Comparison of ENCODE assay signal across 22 cellular contexts in the genomic region with DNA sequence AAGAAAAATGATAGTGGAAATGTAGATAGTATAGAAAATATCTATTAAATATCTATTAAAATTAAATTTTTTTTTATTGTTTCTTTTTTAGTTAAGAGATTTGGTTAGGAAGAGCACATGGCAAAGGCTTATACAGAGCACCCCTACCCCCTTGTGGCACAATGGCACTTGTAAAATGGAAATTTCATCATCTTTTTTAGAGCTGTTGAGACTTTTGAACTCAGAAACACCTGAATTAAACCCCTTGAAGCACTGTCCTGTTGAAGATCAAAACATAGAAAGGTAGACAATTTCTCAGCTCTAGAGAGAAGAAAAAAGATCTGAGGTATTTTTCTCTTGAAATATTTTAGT.
A peak's percentile ranks its signal among the peaks of the same experiment; 100 is the strongest.
DNase-seq lines count a peak whose midpoint lies in the region; ATAC-seq and TF ChIP-seq lines count a peak whose summit lies in the region.
"Had no signal": no experiment of that assay in that cellular context is flagged by ENCODE, and none has a peak within 500 bp of the region (broad histone marks: within the 10 kb centered on the region; RNA-seq: fewer than 3 reads in every experiment).

No MANE protein-coding gene starts in this region.

- H3K27ac ChIP-seq in DND-41 (ENCODE audit: low read length) (no peak overlapping the region), RWPE2 (ENCODE audit: poor library complexity, severe bottlenecking) (peak overlapping the region; percentile 49), endodermal cell (ENCODE audit: low read depth, low read length) (no peak overlapping the region)
- H3K27ac ChIP-seq: lower lobe of right lung, sigmoid colon, tibial nerve had no signal

- H3K4me3 Mint-ChIP-seq in endodermal cell: no peak overlapping the region
- no peak overlapping the region for H3K4me3 Mint-ChIP-seq in neural crest cell
- H3K4me3 Mint-ChIP-seq: CD4-positive, alpha-beta memory T cell; T-helper 1 cell treated with Interleukin-12 subunit alpha and Interleukin-12 subunit beta and Interleukin-4 antibody, amounts not matched to agents 30 μg/mL and 1 μg/mL, for 36 hours had no signal

- no peaks in the 10 kb centered on the region for H3K79me2 ChIP-seq in DND-41 (ENCODE audit: insufficient read depth, low read length)

- no peaks in the 10 kb centered on the region for H3K9me3 Mint-ChIP-seq in endodermal cell
- H3K9me3 Mint-ChIP-seq in neural crest cell: peaks cover 5% of the 10 kb centered on the region
- H3K9me3 Mint-ChIP-seq: T-helper 1 cell treated with Interleukin-12 subunit alpha and Interleukin-12 subunit beta and Interleukin-4 antibody, amounts not matched to agents 30 μg/mL and 1 μg/mL, for 36 hours had no signal

- H3K27me3 Mint-ChIP-seq in endodermal cell (ENCODE audit: insufficient read depth) (peaks cover 10% of the 10 kb centered on the region), neural crest cell (ENCODE audit: low read depth) (no peaks in the 10 kb centered on the region)
- H3K27me3 Mint-ChIP-seq: CD4-positive, alpha-beta memory T cell had no signal

- H3K36me3 ChIP-seq in DND-41 (ENCODE audit: insufficient read depth, low read length) (no peaks in the 10 kb centered on the region), RWPE2 (ENCODE audit: low read depth) (no peaks in the 10 kb centered on the region), endodermal cell (ENCODE audit: control insufficient read depth, insufficient read depth, low read length) (no peaks in the 10 kb centered on the region)
- H3K36me3 ChIP-seq: lower lobe of right lung, MG63, sigmoid colon, tibial nerve had no signal

- H3K27ac Mint-ChIP-seq in endodermal cell (no peak overlapping the region), neural crest cell (ENCODE audit: unreplicated experiment) (peak overlapping the region; percentile 86)
- H3K27ac Mint-ChIP-seq: CD4-positive, alpha-beta memory T cell; T-helper 1 cell treated with Interleukin-12 subunit alpha and Interleukin-12 subunit beta and Interleukin-4 antibody, amounts not matched to agents 30 μg/mL and 1 μg/mL, for 36 hours had no signal

- H3K4me2 ChIP-seq in DND-41 (ENCODE audit: insufficient read depth, low read length): no peak overlapping the region

- ATAC-seq in DND-41 (ENCODE audit: insufficient read depth, low read depth) (0 out of 3 replicates have a peak, but pooled peaks have one; percentile 37), RWPE2 (ENCODE audit: low read depth) (no peak), HG03378 (IDR thresholded peaks at IDR 0.05; ENCODE audit: unreplicated experiment) (no peak), HG02885 (IDR thresholded peaks at IDR 0.05; ENCODE audit: poor library complexity, unreplicated experiment) (no peak)
- ATAC-seq: Right ventricle myocardium inferior had no signal

- H3K4me3 ChIP-seq in DND-41 (ENCODE audit: low read depth in 1 of 2, low read length in 2 of 2): no peak overlapping the region
- H3K4me3 ChIP-seq in RWPE2 (ENCODE audit: severe bottlenecking): no peak overlapping the region
- H3K4me3 ChIP-seq in endodermal cell (ENCODE audit: low read length): no peak overlapping the region
- H3K4me3 ChIP-seq: lower lobe of right lung, MG63, sigmoid colon, tibial nerve had no signal

- H3K4me1 Mint-ChIP-seq in endodermal cell (no peaks in the 10 kb centered on the region), neural crest cell (peaks cover 48% of the 10 kb centered on the region)
- H3K4me1 Mint-ChIP-seq: CD4-positive, alpha-beta memory T cell had no signal

- no peaks in the 10 kb centered on the region for H4K20me1 ChIP-seq in DND-41 (ENCODE audit: insufficient read depth, low read length)

- H3K36me3 Mint-ChIP-seq in endodermal cell (ENCODE audit: low read depth): no peaks in the 10 kb centered on the region
- H3K36me3 Mint-ChIP-seq in neural crest cell (ENCODE audit: low read depth): peaks cover 9% of the 10 kb centered on the region
- H3K36me3 Mint-ChIP-seq: CD4-positive, alpha-beta memory T cell had no signal

- H3K9ac ChIP-seq in DND-41 (ENCODE audit: low read depth, low read length) (no peak overlapping the region), endodermal cell (ENCODE audit: extremely low read depth, low read length, poor library complexity, severe bottlenecking) (no peak overlapping the region)

- TF ChIP-seq CTCF in DND-41 (IDR thresholded peaks at IDR 0.05; ENCODE audit: borderline replicate concordance, extremely low read depth, low read length, poor library complexity, severe bottlenecking) (peak; percentile 9), RWPE2 (IDR thresholded peaks at IDR 0.05; ENCODE audit: poor library complexity, severe bottlenecking) (peak; percentile 18), endodermal cell (conservative IDR thresholded peaks at IDR 0.05) (peak; percentile 49), neural crest cell (conservative IDR thresholded peaks at IDR 0.05) (peak; percentile 65)

- peaks cover 6% of the 10 kb centered on the region for H3K9me3 ChIP-seq in DND-41 (ENCODE audit: insufficient read depth, low read length, severe bottlenecking)
- H3K9me3 ChIP-seq in RWPE2 (ENCODE audit: severe bottlenecking): no peaks in the 10 kb centered on the region
- H3K9me3 ChIP-seq in endodermal cell (ENCODE audit: control insufficient read depth, low read length): peaks cover 8% of the 10 kb centered on the region
- H3K9me3 ChIP-seq: lower lobe of right lung, MG63 had no signal

- H3K27me3 ChIP-seq in DND-41 (ENCODE audit: insufficient read depth, low read length, poor library complexity): no peaks in the 10 kb centered on the region
- no peaks in the 10 kb centered on the region for H3K27me3 ChIP-seq in RWPE2 (ENCODE audit: insufficient read depth, poor library complexity, severe bottlenecking)
- no peaks in the 10 kb centered on the region for H3K27me3 ChIP-seq in endodermal cell (ENCODE audit: control insufficient read depth, insufficient read depth, low read length, poor library complexity, severe bottlenecking)
- H3K27me3 ChIP-seq: MG63, sigmoid colon, tibial nerve had no signal

- H3K4me1 ChIP-seq in DND-41 (ENCODE audit: insufficient read depth, low read length): no peaks in the 10 kb centered on the region
- H3K4me1 ChIP-seq in RWPE2 (ENCODE audit: insufficient read depth, poor library complexity, severe bottlenecking): peaks cover 18% of the 10 kb centered on the region
- H3K4me1 ChIP-seq in endodermal cell (ENCODE audit: control insufficient read depth, insufficient read depth, low read length): peaks cover 3% of the 10 kb centered on the region
- H3K4me1 ChIP-seq: lower lobe of right lung, sigmoid colon, tibial nerve had no signal

- no peak overlapping the region for H2AFZ ChIP-seq in DND-41 (ENCODE audit: low read depth, low read length)

- DNase-seq in DND-41 (no peak), RWPE2 (ENCODE audit: low spot score) (no peak), endodermal cell (no peak), neural crest cell (ENCODE audit: low read depth, low spot score) (no peak), cerebellar cortex (ENCODE audit: low spot score) (no peak), NCI-H748 treated with DMSO at 0.1 percent for 48 hours (lab: John Stamatoyannopoulos, UW) (no peak)
- DNase-seq: activated CD4-positive, alpha-beta T cell treated with anti-CD3 and anti-CD28 coated beads, Interleukin-2, amount 50 U/mL, for 4 hours; activated gamma-delta T cell treated with Interleukin-2 at 50 U/mL for 16 hours; CD4-positive, alpha-beta memory T cell; central memory CD4-positive, alpha-beta T cell; HCEC 1CT; lower lobe of right lung; MG63; NCI-H1694; NCI-H446 treated with DMSO at 0.1 percent for 48 hours; sigmoid colon; stimulated activated naive CD4-positive, alpha-beta T cell had no signal

Comparison
In these comparisons a context has a peak if more than half of its experiments do, and no peak if none do; other contexts are left out.
1. CTCF ChIP-seq: peak in every context shown above with its lines; median percentile 65 in neural crest cell; 49 in endodermal cell; 18 in RWPE2; 9 in DND-41.